8 cellular contexts compared by ENCODE assay signal in genomic region chr12:48716493-48717251, GRCh38. TPM values are rescaled to one million over a fixed set of nuclear protein-coding genes. Genes with fewer than 3 reads are reported as not detected.
A peak's percentile ranks its signal among the peaks of the same experiment; 100 is the strongest.
DNase-seq lines count a peak whose midpoint lies in the region; ATAC-seq and TF ChIP-seq lines count a peak whose summit lies in the region.

CCNT1 (minus strand) TSS chr12:48716707; CDS start chr12:48716675, 32 bp downstream.

- H3K4me1 Mint-ChIP-seq in immature natural killer cell, result peaks cover 44 to 49% of the 10 kb centered on the region in 2 donors

- H3K4me1 ChIP-seq in spleen, result peaks cover 29 to 54% (median 46%) of the 10 kb centered on the region in 6 donors

- peak within 1 kb of the TSS; percentile 97 to 100 (median 99) for H3K27ac Mint-ChIP-seq in immature natural killer cell

- H3K9me3 ChIP-seq in spleen, result peaks cover 0 to 27% (median 23%) of the 10 kb centered on the region in 8 donors

- peak; percentile 36 to 91 (median 76) for TF ChIP-seq POLR2A in spleen (IDR thresholded peaks at IDR 0.05)

- peak; percentile 100 for DNase-seq in AG10803 (ENCODE audit: low read depth)
- DNase-seq in NCI-H345 treated with DMSO at 0.1 percent for 48 hours (lab: John Stamatoyannopoulos, UW; ENCODE audit: unreplicated experiment), result peak; percentile 67
- DNase-seq in activated CD4-positive, CD25-positive, alpha-beta regulatory T cell (lab: John Stamatoyannopoulos, UW), result peak; percentile 87 to 96 (median 94)
- DNase-seq in central memory CD4-positive, alpha-beta T cell, result peak; percentile 100
- peak; percentile 99 to 100 (median 99) for DNase-seq in immature natural killer cell
- peak; percentile 100 for DNase-seq in spleen

- peak within 1 kb of the TSS; percentile 90 to 96 (median 95) for H3K4me3 Mint-ChIP-seq in immature natural killer cell

- H3K36me3 Mint-ChIP-seq in immature natural killer cell, result peaks cover 14 to 24% (median 17%) of the 10 kb centered on the region in 3 donors

- peaks cover 0 to 33% (median 21%) of the 10 kb centered on the region in 6 donors for H3K36me3 ChIP-seq in spleen

- 0 to 1% (median 0%) methylated on average over 34 to 61 of the region's 61 CpGs for WGBS in spleen, 5 donors

- intact Hi-C loops in spleen (cut with DNase I; ENCODE audit: low total_unique reads), result no loop called here

- peak within 1 kb of the TSS; percentile 92 to 98 (median 98) for H3K27ac ChIP-seq in spleen

- H3K9me3 Mint-ChIP-seq in immature natural killer cell, result peaks cover 9 to 21% (median 11%) of the 10 kb centered on the region in 6 donors

- peak; percentile 43 for TF ChIP-seq CTCF in AG10803 (conservative IDR thresholded peaks at IDR 0.05; ENCODE audit: low read length)
- peak in 8 of 11 experiments; percentile 14 to 54 (median 42) for TF ChIP-seq CTCF in spleen (IDR thresholded peaks at IDR 0.05 in 8 of 11, conservative IDR thresholded peaks at IDR 0.05 in 3 of 11)

- H3K4me3 ChIP-seq in AG10803 (ENCODE audit: low read length), result peak within 1 kb of the TSS; percentile 97
- H3K4me3 ChIP-seq in spleen, result peak within 1 kb of the TSS; percentile 64 to 78 (median 70)

- peaks cover 13 to 22% (median 22%) of the 10 kb centered on the region in 3 donors for H3K27me3 Mint-ChIP-seq in immature natural killer cell (ENCODE audit: low read depth in 3 of 3)

- ATAC-seq in GM19025 (IDR thresholded peaks at IDR 0.05; ENCODE audit: low read depth, unreplicated experiment) (peak; percentile 95), HG03342 (IDR thresholded peaks at IDR 0.05; ENCODE audit: unreplicated experiment) (peak; percentile 98)

- no peaks in the 10 kb centered on the region for H3K27me3 ChIP-seq in spleen (replicated peaks in 1 of 7)

RNA-seq across cellular contexts. Expression of gene CCNT1, which starts in this region (rescaled TPM):
- 10 to 100 TPM in 1 of 3 donors, 1 to 10 TPM in 2; 5.5 to 27.1 (median 9.6) TPM for polyA plus RNA-seq in immature natural killer cell
- 10 to 100 TPM; 30.3 to 53.4 (median 40.9) TPM for total RNA-seq in spleen
- 1 to 10 TPM; 4.0 to 5.7 (median 4.8) TPM for polyA plus RNA-seq in spleen

Comparison
In these comparisons a context has a peak if more than half of its experiments do, and no peak if none do; other contexts are left out.
1. Peak in every context shown above with its lines: DNase-seq, ATAC-seq, H3K4me3 ChIP-seq and H3K27ac ChIP-seq.